Comparison of ENCODE assay signal across 5 cellular contexts in the genomic region with DNA sequence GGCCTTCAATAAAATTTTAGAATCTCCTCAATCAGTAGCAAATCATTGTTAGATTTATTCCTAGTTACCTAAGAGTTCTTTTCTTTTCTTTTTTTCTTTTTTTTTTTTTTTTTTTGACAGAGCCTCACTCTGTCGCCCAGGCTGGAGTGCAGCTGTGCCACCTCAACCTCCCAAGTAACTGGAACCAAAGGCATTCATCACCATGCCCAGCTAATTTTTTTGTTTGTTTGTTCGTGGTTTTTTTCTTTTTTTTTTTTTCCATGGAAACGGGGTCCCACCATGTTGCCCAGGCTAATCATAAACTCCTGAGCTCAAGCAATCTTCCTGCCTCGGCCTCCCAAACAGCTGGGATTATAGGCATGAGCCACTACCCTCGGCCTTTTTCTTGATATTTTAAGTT.
"Had no signal": no experiment of that assay in that cellular context is flagged by ENCODE, and none has a peak within 500 bp of the region (broad histone marks: within the 10 kb centered on the region; RNA-seq: fewer than 3 reads in every experiment).

No MANE protein-coding gene starts in this region.

- H3K4me3 ChIP-seq: K562 had no signal

- H3K27ac ChIP-seq: HL-60 had no signal

- DNase-seq: IMR-90, KBM-7, KG1 had no signal
